Comparison of ENCODE assay signal across 8 cellular contexts in the genomic region with DNA sequence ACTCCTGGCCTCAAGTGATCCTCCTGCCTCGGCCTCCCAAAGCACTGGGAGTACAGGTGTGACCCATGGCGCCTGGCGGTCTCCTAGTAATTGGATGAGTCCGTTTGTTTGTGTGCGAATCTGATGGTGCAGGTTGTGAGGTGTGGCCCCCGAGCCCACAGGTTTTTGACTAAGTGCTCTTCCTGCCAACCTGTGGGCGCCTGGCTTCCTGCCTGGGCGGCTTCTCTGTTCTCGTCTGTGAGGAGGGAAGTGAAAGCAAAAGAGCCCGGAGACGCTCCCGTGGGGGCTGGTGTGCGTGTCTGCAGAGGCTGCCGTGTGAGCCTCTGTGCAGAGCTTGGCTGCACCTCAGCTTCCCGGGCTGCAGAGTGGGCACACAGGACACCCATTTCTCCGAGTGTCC. TPM values are rescaled to one million over a fixed set of nuclear protein-coding genes. Genes with fewer than 3 reads are reported as not detected.
DNase-seq lines count a peak whose midpoint lies in the region; ATAC-seq and TF ChIP-seq lines count a peak whose summit lies in the region.

No MANE protein-coding gene starts in this region.

- H3K79me2 ChIP-seq in SU-DHL-6 (ENCODE audit: insufficient read depth, low read length): no peaks in the 10 kb centered on the region

- no peaks in the 10 kb centered on the region for H3K27me3 ChIP-seq in SU-DHL-6 (ENCODE audit: low read length)
- peaks cover 5 to 20% of the 10 kb centered on the region in 2 experiments for H3K27me3 ChIP-seq in mesenchymal stem cell (ENCODE audit: control insufficient read depth in 1 of 2, insufficient read depth in 1 of 2, low read length in 2 of 2)
- H3K27me3 ChIP-seq in stomach: peaks cover 0 to 9% (median 0%) of the 10 kb centered on the region in 3 donors

- no peaks in the 10 kb centered on the region for H3K79me1 ChIP-seq in mesenchymal stem cell (replicated peaks; ENCODE audit: low read length, poor library complexity, severe bottlenecking)

- TF ChIP-seq POLR2A in stomach (IDR thresholded peaks at IDR 0.05): no peak

- peak overlapping the region; percentile 88 for H3K27ac Mint-ChIP-seq in activated naive CD8-positive, alpha-beta T cell

- H3K27me3 Mint-ChIP-seq in activated naive CD8-positive, alpha-beta T cell: no peaks in the 10 kb centered on the region

- peak overlapping the region; percentile 76 for H3K4me3 Mint-ChIP-seq in activated naive CD8-positive, alpha-beta T cell

- ATAC-seq in GM18867 (IDR thresholded peaks at IDR 0.05; ENCODE audit: unreplicated experiment) (peak; percentile 50), HG03097 (IDR thresholded peaks at IDR 0.05; ENCODE audit: low FRiP score, unreplicated experiment) (peak; percentile 66)

- H2BK5ac ChIP-seq in mesenchymal stem cell (ENCODE audit: low read depth, low read length, poor library complexity, severe bottlenecking): no peak overlapping the region

- H3K4me2 ChIP-seq in SU-DHL-6 (ENCODE audit: low read depth, low read length, poor library complexity, severe bottlenecking) (peak overlapping the region; percentile 52), mesenchymal stem cell (ENCODE audit: low read length, poor library complexity, severe bottlenecking) (peak overlapping the region; percentile 66)

- peaks cover 29% of the 10 kb centered on the region for H3F3A ChIP-seq in SU-DHL-6 (ENCODE audit: insufficient read depth)

- H2AK5ac ChIP-seq in mesenchymal stem cell (ENCODE audit: low read length, severe bottlenecking): no peak overlapping the region

- no peak overlapping the region for H2BK15ac ChIP-seq in mesenchymal stem cell (ENCODE audit: low read depth, poor library complexity, severe bottlenecking)

- H3K36me3 Mint-ChIP-seq in activated naive CD8-positive, alpha-beta T cell: no peaks in the 10 kb centered on the region

- no peaks in the 10 kb centered on the region for H4K20me1 ChIP-seq in SU-DHL-6 (ENCODE audit: low read depth, low read length)

- H3K4me3 ChIP-seq in SU-DHL-6 (ENCODE audit: insufficient read depth, low read length, poor library complexity, severe bottlenecking): no peak overlapping the region
- peak overlapping the region in 1 of 2 experiments; percentile 47 for H3K4me3 ChIP-seq in mesenchymal stem cell (ENCODE audit: insufficient read depth in 1 of 2, low read depth in 1 of 2, low read length in 2 of 2)
- peak overlapping the region; percentile 11 to 38 (median 27) for H3K4me3 ChIP-seq in stomach

- H4K8ac ChIP-seq in mesenchymal stem cell (ENCODE audit: low read length): no peak overlapping the region

- no peak overlapping the region for H2BK120ac ChIP-seq in mesenchymal stem cell (ENCODE audit: low read depth, low read length)

- peaks cover 10% of the 10 kb centered on the region for H3K4me1 ChIP-seq in mesenchymal stem cell (ENCODE audit: control insufficient read depth, insufficient read depth, low read depth, low read length)
- H3K4me1 ChIP-seq in stomach: peaks cover 4 to 68% (median 45%) of the 10 kb centered on the region in 4 donors

- H3K4ac ChIP-seq in mesenchymal stem cell (ENCODE audit: low read depth in 1 of 2, low read length in 2 of 2): no peak overlapping the region

- H3K9me2 ChIP-seq in SU-DHL-6 (replicated peaks; ENCODE audit: insufficient read depth, low read length): no peaks in the 10 kb centered on the region

- intact Hi-C loops in stomach (cut with DNase I; ENCODE audit: low total_unique reads): no loop called here

- H3K9me3 ChIP-seq in SU-DHL-6 (ENCODE audit: insufficient read depth, low read length) (no peaks in the 10 kb centered on the region), mesenchymal stem cell (ENCODE audit: control insufficient read depth, low read length) (no peaks in the 10 kb centered on the region), stomach (no peaks in the 10 kb centered on the region)

- H4K91ac ChIP-seq in mesenchymal stem cell (ENCODE audit: low read length): no peak overlapping the region

- no peak overlapping the region for H2AFZ ChIP-seq in SU-DHL-6 (ENCODE audit: low read depth, low read length, severe bottlenecking)
- H2AFZ ChIP-seq in mesenchymal stem cell (ENCODE audit: low read depth, low read length): no peak overlapping the region

- no peak overlapping the region for H3K23ac ChIP-seq in mesenchymal stem cell (ENCODE audit: low read length in 2 of 2)

- H3K36me3 ChIP-seq in SU-DHL-6 (ENCODE audit: low read length) (peaks cover 8% of the 10 kb centered on the region), mesenchymal stem cell (ENCODE audit: control insufficient read depth in 1 of 2, insufficient read depth in 2 of 2, low read depth in 1 of 2, low read length in 2 of 2) (no peaks in the 10 kb centered on the region), stomach (peaks cover 0 to 43% (median 12%) of the 10 kb centered on the region in 4 donors)

- peak overlapping the region; percentile 91 for H3K27ac ChIP-seq in SU-DHL-6 (ENCODE audit: low read depth, low read length)
- H3K27ac ChIP-seq in mesenchymal stem cell (ENCODE audit: low read length, poor library complexity, severe bottlenecking): no peak overlapping the region
- H3K27ac ChIP-seq in stomach: peak overlapping the region; percentile 15 to 78 (median 64)

- peaks cover 50% of the 10 kb centered on the region for H3K4me1 Mint-ChIP-seq in activated naive CD8-positive, alpha-beta T cell (ENCODE audit: low read depth)

- no peak for DNase-seq in mesenchymal stem cell
- peak; percentile 92 for DNase-seq in stomach
- no peak for DNase-seq in EL
- no peak for DNase-seq in AG08395 (ENCODE audit: low spot score)

- no peak overlapping the region for H2BK12ac ChIP-seq in mesenchymal stem cell (ENCODE audit: low read length in 2 of 2)

- TF ChIP-seq CTCF in SU-DHL-6 (IDR thresholded peaks at IDR 0.05; ENCODE audit: insufficient read depth, low read length, poor library complexity, severe bottlenecking) (no peak), stomach (IDR thresholded peaks at IDR 0.05) (no peak)

- WGBS in mesenchymal stem cell: 87% methylated on average over 16 of the region's 16 CpGs
- 18 to 46% (median 34%) methylated on average over 15 to 16 of the region's 16 CpGs for WGBS in stomach, 5 donors

- no peak overlapping the region for H3K14ac ChIP-seq in mesenchymal stem cell (ENCODE audit: low read length in 2 of 2)

- no peak overlapping the region for H3K18ac ChIP-seq in mesenchymal stem cell (ENCODE audit: low read depth in 1 of 2, low read length in 2 of 2)

- no peak for TF ChIP-seq EP300 in stomach (IDR thresholded peaks at IDR 0.05)

- H3K9ac ChIP-seq in SU-DHL-6 (ENCODE audit: low read length) (peak overlapping the region; percentile 23; the same call in 1 of the 2 replicates), mesenchymal stem cell (ENCODE audit: low read length) (no peak overlapping the region)

- no peaks in the 10 kb centered on the region for H3K9me3 Mint-ChIP-seq in activated naive CD8-positive, alpha-beta T cell (ENCODE audit: low read depth)

RNA-seq across cellular contexts. Expression of a gene that starts 10.0 kb away (rescaled TPM):
- 0.17 TPM for polyA plus RNA-seq in mesenchymal stem cell (2013, experiment 1 of 2)
- polyA plus RNA-seq in mesenchymal stem cell (2013, experiment 2 of 2): 0.15 TPM
- total RNA-seq in stomach: 100 to 1,000 TPM in 1 of 5 donors, 10 to 100 TPM in 4; 14.3 to 211 (median 22.3) TPM
- 10 to 100 TPM; 12.2 to 15.4 (median 14.0) TPM for polyA plus RNA-seq in stomach

RNA-seq across cellular contexts. Expression of a gene that starts 18.2 kb away (rescaled TPM):
- polyA plus RNA-seq in mesenchymal stem cell (2013, experiment 1 of 2): 152 TPM
- polyA plus RNA-seq in mesenchymal stem cell (2013, experiment 2 of 2): 153 TPM
- 100 to 1,000 TPM in 1 of 5 donors, 10 to 100 TPM in 4; 24.5 to 361 (median 40.6) TPM for total RNA-seq in stomach
- 100 to 1,000 TPM; 109 to 128 (median 123) TPM for polyA plus RNA-seq in stomach

RNA-seq across cellular contexts. Expression of a gene that starts 26.8 kb away (rescaled TPM):
- 676 TPM for polyA plus RNA-seq in mesenchymal stem cell (2013, experiment 1 of 2)
- polyA plus RNA-seq in mesenchymal stem cell (2013, experiment 2 of 2): 686 TPM
- total RNA-seq in stomach: 100 to 1,000 TPM in 4 of 5 donors, 10 to 100 TPM in 1; 90.0 to 710 (median 158) TPM
- polyA plus RNA-seq in stomach: 100 to 1,000 TPM; 433 to 532 (median 509) TPM

RNA-seq across cellular contexts. Expression of a gene that starts 37.0 kb away (rescaled TPM):
- 8.4 TPM for polyA plus RNA-seq in mesenchymal stem cell (2013, experiment 1 of 2)
- 8.4 TPM for polyA plus RNA-seq in mesenchymal stem cell (2013, experiment 2 of 2)
- 100 to 1,000 TPM in 1 of 5 donors, 10 to 100 TPM in 3, 1 to 10 TPM in 1; 5.1 to 144 (median 38.8) TPM for total RNA-seq in stomach
- polyA plus RNA-seq in stomach: 10 to 100 TPM; 14.2 to 31.6 (median 22.0) TPM

RNA-seq across cellular contexts. Expression of a gene that starts 50.5 kb away (rescaled TPM):
- polyA plus RNA-seq in mesenchymal stem cell (2013, experiment 1 of 2): 374 TPM
- polyA plus RNA-seq in mesenchymal stem cell (2013, experiment 2 of 2): 362 TPM
- 10 to 100 TPM in 4 of 5 donors, 1 to 10 TPM in 1; 7.0 to 98.5 (median 56.4) TPM for total RNA-seq in stomach
- 10 to 100 TPM; 85.1 to 93.9 (median 91.8) TPM for polyA plus RNA-seq in stomach
